In the genomic region with DNA sequence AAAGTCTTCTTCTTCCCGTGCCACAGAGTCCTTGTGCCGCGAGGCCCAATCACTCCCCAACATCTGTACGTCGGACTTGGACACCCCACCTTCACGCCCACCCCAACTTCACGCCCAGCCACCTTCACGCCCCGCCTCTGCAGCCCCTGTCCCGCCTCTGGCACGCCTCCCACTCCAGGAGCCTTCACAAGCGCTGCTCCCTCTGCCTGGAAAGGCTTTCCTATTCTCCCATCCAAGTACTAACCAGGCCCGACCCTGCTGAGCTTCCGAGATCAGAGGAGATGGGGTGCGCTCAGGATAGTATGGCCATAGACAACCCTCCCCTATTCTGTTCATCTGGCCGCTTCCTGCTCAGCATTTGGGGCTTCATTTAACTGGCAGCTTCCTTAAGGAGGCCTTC, we compare ENCODE assay signal across 17 cellular contexts.
"Had no signal": no experiment of that assay in that cellular context is flagged by ENCODE, and none has a peak within 500 bp of the region (broad histone marks: within the 10 kb centered on the region; RNA-seq: fewer than 3 reads in every experiment).

No MANE protein-coding gene starts in this region.

- H3K4me1 Mint-ChIP-seq: central memory CD8-positive, alpha-beta T cell had no signal

- H3K9me3 ChIP-seq: ascending aorta, gastroesophageal sphincter, heart left ventricle, left ventricle myocardium inferior, neutrophil, pancreas, testis, upper lobe of left lung had no signal

- H3K4me3 ChIP-seq: ascending aorta, coronary artery, gastroesophageal sphincter, heart left ventricle, left ventricle myocardium inferior, pancreas, testis, upper lobe of left lung had no signal

- DNase-seq: activated CD4-positive, alpha-beta T cell treated with anti-CD3 and anti-CD28 coated beads, Interleukin-2, amount 10 ng/mL, durations not matched to agents 7 days and 5 days; activated CD8-positive, alpha-beta memory T cell treated with anti-CD3 and anti-CD28 coated beads, Interleukin-2, amount 50 U/mL, for 4 hours; activated naive CD4-positive, alpha-beta T cell treated with anti-CD3 and anti-CD28 coated beads, Interleukin-2, amount 50 U/mL, for 16 hours; activated T-cell treated with anti-CD3 and anti-CD28 coated beads, Interleukin-2, amount 50 U/mL, for 4 hours; heart left ventricle; left ventricle myocardium inferior; stimulated activated CD4-positive, alpha-beta T cell treated with anti-CD3 and anti-CD28 coated beads, Interleukin-4, amount 100 ng/mL, for 4 hours; testis had no signal

- FAIRE-seq: pancreas had no signal

- H3K4me1 ChIP-seq: ascending aorta, gastroesophageal sphincter, pancreas had no signal

- H3K9me3 Mint-ChIP-seq: activated CD4-positive, alpha-beta T cell treated with anti-CD3 and anti-CD28 coated beads, Interleukin-2, amount 10 ng/mL, durations not matched to agents 7 days and 5 days; activated T-cell treated with anti-CD3 and anti-CD28 coated beads, Interleukin-2, amount 50 U/mL, for 4 hours; central memory CD8-positive, alpha-beta T cell; stimulated activated memory B cell treated with anti-CD40 and anti-IgM and Interleukin-4, amounts not matched to agents 10 μg/mL and 1 μg/mL and 100 μg/mL, for 72 hours had no signal

- H3K27ac Mint-ChIP-seq: activated CD4-positive, alpha-beta T cell treated with anti-CD3 and anti-CD28 coated beads, Interleukin-2, amount 10 ng/mL, durations not matched to agents 7 days and 5 days; stimulated activated memory B cell treated with anti-CD40 and anti-IgM and Interleukin-4, amounts not matched to agents 10 μg/mL and 1 μg/mL and 100 μg/mL, for 72 hours had no signal

- ATAC-seq: activated CD4-positive, CD25-positive, alpha-beta regulatory T cell treated with anti-CD3 and anti-CD28 coated beads, Interleukin-2, amount 50 U/mL, for 24 hours; activated T-cell treated with anti-CD3 and anti-CD28 coated beads, Interleukin-2, amount 50 U/mL, for 4 hours; gastroesophageal sphincter; pancreas; stimulated activated memory B cell treated with anti-CD40 and anti-IgM and Interleukin-4, amounts not matched to agents 10 μg/mL and 1 μg/mL and 100 μg/mL, for 72 hours had no signal

- H3K27ac ChIP-seq: ascending aorta, coronary artery, gastroesophageal sphincter, left ventricle myocardium inferior, pancreas, testis had no signal

- H3K4me3 Mint-ChIP-seq: activated CD4-positive, alpha-beta T cell treated with anti-CD3 and anti-CD28 coated beads, Interleukin-2, amount 10 ng/mL, durations not matched to agents 7 days and 5 days; activated T-cell treated with anti-CD3 and anti-CD28 coated beads, Interleukin-2, amount 50 U/mL, for 4 hours; central memory CD8-positive, alpha-beta T cell; stimulated activated memory B cell treated with anti-CD40 and anti-IgM and Interleukin-4, amounts not matched to agents 10 μg/mL and 1 μg/mL and 100 μg/mL, for 72 hours had no signal

- H3K27me3 ChIP-seq: ascending aorta, neutrophil, pancreas, testis, upper lobe of left lung had no signal

- H3K36me3 ChIP-seq: ascending aorta, gastroesophageal sphincter, heart left ventricle, left ventricle myocardium inferior, neutrophil, pancreas, upper lobe of left lung had no signal

- H3K36me3 Mint-ChIP-seq: stimulated activated memory B cell treated with anti-CD40 and anti-IgM and Interleukin-4, amounts not matched to agents 10 μg/mL and 1 μg/mL and 100 μg/mL, for 72 hours had no signal
